In genomic region chr7:99790407-99790806, GRCh38 we compare ENCODE assay signal across 29 cellular contexts. TPM values are rescaled to one million over a fixed set of nuclear protein-coding genes. Genes with fewer than 3 reads are reported as not detected.
"Had no signal": no experiment of that assay in that cellular context is flagged by ENCODE, and none has a peak within 500 bp of the region (broad histone marks: within the 10 kb centered on the region; RNA-seq: fewer than 3 reads in every experiment).

No MANE protein-coding gene starts in this region.

- H3K9me3 Mint-ChIP-seq: activated B cell treated with CpG ODN at 0.5 μM for 24 hours; activated CD4-positive, alpha-beta T cell treated with anti-CD3 and anti-CD28 coated beads, Interleukin-2, amount 10 ng/mL, durations not matched to agents 7 days and 5 days; endodermal cell; memory B cell; stimulated activated memory B cell treated with anti-CD40 and anti-IgM and Interleukin-4, amounts not matched to agents 10 μg/mL and 1 μg/mL and 100 μg/mL, for 72 hours had no signal

- ATAC-seq: mucosa of descending colon; naive thymus-derived CD8-positive, alpha-beta T cell; pancreas; stimulated activated memory B cell treated with anti-CD40 and anti-IgM and Interleukin-4, amounts not matched to agents 10 μg/mL and 1 μg/mL and 100 μg/mL, for 72 hours had no signal

- H3K4me1 ChIP-seq: colonic mucosa, left ventricle myocardium inferior, sigmoid colon, spleen, thyroid gland had no signal

- H3K27ac Mint-ChIP-seq: activated B cell treated with CpG ODN at 0.5 μM for 24 hours; activated CD4-positive, alpha-beta T cell treated with anti-CD3 and anti-CD28 coated beads, Interleukin-2, amount 10 ng/mL, durations not matched to agents 7 days and 5 days; activated T-helper 1 cell treated with anti-CD3 and anti-CD28 coated beads, Interleukin-12 subunit alpha, Interleukin-12 subunit beta, Interleukin-2, Interleukin-4 antibody, amounts not matched to agents 30 ng/mL and 10 ng/mL and 1 ng/mL, durations not matched to agents 14 hours and 24 hours and 36 hours; endodermal cell; memory B cell; stimulated activated memory B cell treated with anti-CD40 and anti-IgM and Interleukin-4, amounts not matched to agents 10 μg/mL and 1 μg/mL and 100 μg/mL, for 72 hours; T-helper 2 cell treated with Interferon-gamma antibody and Interleukin-4, amounts not matched to agents 5 μg/mL and 100 μg/mL, for 36 hours had no signal

- H3K36me3 Mint-ChIP-seq: memory B cell; naive thymus-derived CD8-positive, alpha-beta T cell; stimulated activated memory B cell treated with anti-CD40 and anti-IgM and Interleukin-4, amounts not matched to agents 10 μg/mL and 1 μg/mL and 100 μg/mL, for 72 hours had no signal

- H3K9me3 ChIP-seq: colonic mucosa, left ventricle myocardium inferior, mucosa of descending colon, neutrophil, pancreas, sigmoid colon, spleen, thyroid gland had no signal

- H3K4me1 Mint-ChIP-seq: activated B cell treated with CpG ODN at 0.5 μM for 24 hours; memory B cell; stimulated activated memory B cell treated with anti-CD40 and anti-IgM and Interleukin-4, amounts not matched to agents 10 μg/mL and 1 μg/mL and 100 μg/mL, for 72 hours had no signal

- H3K27me3 Mint-ChIP-seq: activated CD4-positive, alpha-beta T cell treated with anti-CD3 and anti-CD28 coated beads, Interleukin-2, amount 10 ng/mL, durations not matched to agents 7 days and 5 days had no signal

- H3K4me3 ChIP-seq: colonic mucosa, left ventricle myocardium inferior, mucosa of descending colon, pancreas, sigmoid colon, SK-N-MC, spleen, thyroid gland had no signal

- H3K27ac ChIP-seq: brain microvascular endothelial cell, colonic mucosa, left ventricle myocardium inferior, neutrophil, pancreas, sigmoid colon, SK-N-MC, spleen, thyroid gland had no signal

- H3K4me3 Mint-ChIP-seq: activated B cell treated with CpG ODN at 0.5 μM for 24 hours; activated CD4-positive, alpha-beta T cell treated with anti-CD3 and anti-CD28 coated beads, Interleukin-2, amount 10 ng/mL, durations not matched to agents 7 days and 5 days; activated T-helper 1 cell treated with anti-CD3 and anti-CD28 coated beads, Interleukin-12 subunit alpha, Interleukin-12 subunit beta, Interleukin-2, Interleukin-4 antibody, amounts not matched to agents 30 ng/mL and 10 ng/mL and 1 ng/mL, durations not matched to agents 14 hours and 24 hours and 36 hours; endodermal cell; memory B cell; naive thymus-derived CD8-positive, alpha-beta T cell; stimulated activated memory B cell treated with anti-CD40 and anti-IgM and Interleukin-4, amounts not matched to agents 10 μg/mL and 1 μg/mL and 100 μg/mL, for 72 hours; T-helper 2 cell treated with Interferon-gamma antibody and Interleukin-4, amounts not matched to agents 5 μg/mL and 100 μg/mL, for 36 hours had no signal

- H3K36me3 ChIP-seq: brain microvascular endothelial cell, colonic mucosa, left ventricle myocardium inferior, neutrophil, pancreas, sigmoid colon, spleen, thyroid gland had no signal

- FAIRE-seq: frontal cortex, pancreas, TTC549 had no signal

- H3K27me3 ChIP-seq: brain microvascular endothelial cell, colonic mucosa, pancreas, sigmoid colon, thyroid gland had no signal

- DNase-seq: activated B cell treated with CpG ODN at 0.5 μM for 24 hours; activated CD4-positive, alpha-beta T cell treated with anti-CD3 and anti-CD28 coated beads, Interleukin-2, amount 10 ng/mL, durations not matched to agents 7 days and 5 days; anterior cingulate cortex; central memory CD4-positive, alpha-beta T cell; colonic mucosa; endodermal cell; head of caudate nucleus; left ventricle myocardium inferior; mucosa of descending colon; naive thymus-derived CD8-positive, alpha-beta T cell; pancreas; sigmoid colon; spleen; stimulated activated CD4-positive, alpha-beta T cell treated with anti-CD3 and anti-CD28 coated beads, Interleukin-4, amount 100 ng/mL, for 4 hours; thyroid gland had no signal

RNA-seq across cellular contexts. Expression of gene CYP3A4, which starts 6.4 kb away (rescaled TPM):
- total RNA-seq: activated B cell treated with CpG ODN at 0.5 μM for 24 hours; activated CD4-positive, alpha-beta T cell treated with anti-CD3 and anti-CD28 coated beads, Interleukin-2, amount 10 ng/mL, durations not matched to agents 7 days and 5 days; activated CD8-positive, alpha-beta memory T cell treated with anti-CD3 and anti-CD28 coated beads for 36 hours; activated T-helper 1 cell treated with anti-CD3 and anti-CD28 coated beads, Interleukin-12 subunit alpha, Interleukin-12 subunit beta, Interleukin-2, Interleukin-4 antibody, amounts not matched to agents 30 ng/mL and 10 ng/mL and 1 ng/mL, durations not matched to agents 14 hours and 24 hours and 36 hours; epithelial cell of proximal tubule; frontal cortex; kidney epithelial cell; left ventricle myocardium inferior; naive thymus-derived CD8-positive, alpha-beta T cell; sigmoid colon; spleen; thyroid gland; urinary bladder had no signal
- polyA plus RNA-seq: spleen had no signal

RNA-seq across cellular contexts. Expression of gene CYP3A43, which starts 37.4 kb away (rescaled TPM):
- total RNA-seq: activated B cell treated with CpG ODN at 0.5 μM for 24 hours; activated CD4-positive, alpha-beta T cell treated with anti-CD3 and anti-CD28 coated beads, Interleukin-2, amount 10 ng/mL, durations not matched to agents 7 days and 5 days; activated CD8-positive, alpha-beta memory T cell treated with anti-CD3 and anti-CD28 coated beads for 36 hours; activated T-helper 1 cell treated with anti-CD3 and anti-CD28 coated beads, Interleukin-12 subunit alpha, Interleukin-12 subunit beta, Interleukin-2, Interleukin-4 antibody, amounts not matched to agents 30 ng/mL and 10 ng/mL and 1 ng/mL, durations not matched to agents 14 hours and 24 hours and 36 hours; colonic mucosa; epithelial cell of proximal tubule; frontal cortex; kidney epithelial cell; left ventricle myocardium inferior; mucosa of descending colon; subcutaneous adipose tissue; thyroid gland; urinary bladder had no signal
- polyA plus RNA-seq: naive thymus-derived CD8-positive, alpha-beta T cell; sigmoid colon; spleen; urinary bladder had no signal

RNA-seq across cellular contexts. Expression of gene CYP3A7, which starts 55.4 kb away (rescaled TPM):
- total RNA-seq: activated B cell treated with CpG ODN at 0.5 μM for 24 hours; activated CD4-positive, alpha-beta T cell treated with anti-CD3 and anti-CD28 coated beads, Interleukin-2, amount 10 ng/mL, durations not matched to agents 7 days and 5 days; activated CD8-positive, alpha-beta memory T cell treated with anti-CD3 and anti-CD28 coated beads for 36 hours; activated T-helper 1 cell treated with anti-CD3 and anti-CD28 coated beads, Interleukin-12 subunit alpha, Interleukin-12 subunit beta, Interleukin-2, Interleukin-4 antibody, amounts not matched to agents 30 ng/mL and 10 ng/mL and 1 ng/mL, durations not matched to agents 14 hours and 24 hours and 36 hours; colonic mucosa; endodermal cell; frontal cortex; kidney epithelial cell; left ventricle myocardium inferior; naive thymus-derived CD8-positive, alpha-beta T cell; spleen; subcutaneous adipose tissue; thyroid gland had no signal
- polyA plus RNA-seq: naive thymus-derived CD8-positive, alpha-beta T cell; spleen had no signal
